ENCODE assay signal across 2 cellular contexts in genomic region chr2:238059505-238059904, GRCh38.
TF ChIP-seq lines count a peak whose summit lies in the region.

No MANE protein-coding gene starts in this region.

TF ChIP-seq in SK-N-SH, 30 proteins besides CTCF, POLR2A, EP300 and RAD21 (continued from another document):
- no peak for TF ChIP-seq REST (IDR thresholded peaks at IDR 0.05; ENCODE audit: low read depth, low read length)
- no peak for TF ChIP-seq EZH2phosphoT487 (IDR thresholded peaks at IDR 0.05; ENCODE audit: borderline replicate concordance, low read depth)
- no peak for TF ChIP-seq CHD2 (IDR thresholded peaks at IDR 0.05; ENCODE audit: low read length, partially characterized antibody)
- TF ChIP-seq FOXM1 (IDR thresholded peaks at IDR 0.05; ENCODE audit: low read depth): no peak
- no peak for TF ChIP-seq TCF12 (IDR thresholded peaks at IDR 0.05)

TF ChIP-seq in SK-N-SH treated with all-trans-retinoic acid at 6 μM for 48 hours, 23 proteins besides CTCF, POLR2A, EP300 and RAD21 (continued from another document):
- TF ChIP-seq, protein P1, sequence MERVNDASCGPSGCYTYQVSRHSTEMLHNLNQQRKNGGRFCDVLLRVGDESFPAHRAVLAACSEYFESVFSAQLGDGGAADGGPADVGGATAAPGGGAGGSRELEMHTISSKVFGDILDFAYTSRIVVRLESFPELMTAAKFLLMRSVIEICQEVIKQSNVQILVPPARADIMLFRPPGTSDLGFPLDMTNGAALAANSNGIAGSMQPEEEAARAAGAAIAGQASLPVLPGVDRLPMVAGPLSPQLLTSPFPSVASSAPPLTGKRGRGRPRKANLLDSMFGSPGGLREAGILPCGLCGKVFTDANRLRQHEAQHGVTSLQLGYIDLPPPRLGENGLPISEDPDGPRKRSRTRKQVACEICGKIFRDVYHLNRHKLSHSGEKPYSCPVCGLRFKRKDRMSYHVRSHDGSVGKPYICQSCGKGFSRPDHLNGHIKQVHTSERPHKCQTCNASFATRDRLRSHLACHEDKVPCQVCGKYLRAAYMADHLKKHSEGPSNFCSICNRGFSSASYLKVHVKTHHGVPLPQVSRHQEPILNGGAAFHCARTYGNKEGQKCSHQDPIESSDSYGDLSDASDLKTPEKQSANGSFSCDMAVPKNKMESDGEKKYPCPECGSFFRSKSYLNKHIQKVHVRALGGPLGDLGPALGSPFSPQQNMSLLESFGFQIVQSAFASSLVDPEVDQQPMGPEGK (CRISPR knock-in tag; IDR thresholded peaks at IDR 0.05; ENCODE audit: borderline replicate concordance): no peak
